Comparison of ENCODE assay signal across 8 cellular contexts in genomic region chr20:31968299-31969126, GRCh38. TPM values are rescaled to one million over a fixed set of nuclear protein-coding genes. Genes with fewer than 3 reads are reported as not detected.
DNase-seq lines count a peak whose midpoint lies in the region; ATAC-seq and TF ChIP-seq lines count a peak whose summit lies in the region.

No MANE protein-coding gene starts in this region.

- no peak overlapping the region for H3K27ac ChIP-seq in SJCRH30
- no peak overlapping the region for H3K27ac ChIP-seq in gastroesophageal sphincter
- H3K27ac ChIP-seq in neuronal stem cell (replicated peaks; ENCODE audit: low read length) = no peak overlapping the region

- no peak overlapping the region for H3K14ac ChIP-seq in neuronal stem cell (ENCODE audit: low read length)

- H3K27me3 ChIP-seq in BE2C = no peaks in the 10 kb centered on the region
- H3K27me3 ChIP-seq in HAP-1 (ENCODE audit: low read depth) = peaks cover 62% of the 10 kb centered on the region
- 0 out of 2 replicates have a peak, but pooled peaks cover 2% of the 10 kb centered on the region for H3K27me3 ChIP-seq in SJCRH30
- H3K27me3 ChIP-seq in gastroesophageal sphincter = peaks cover 86% of the 10 kb centered on the region
- H3K27me3 ChIP-seq in neuronal stem cell (ENCODE audit: control insufficient read depth in 3 of 3, insufficient read depth in 3 of 3, low read depth in 1 of 3, low read length in 3 of 3) = peaks cover 0 to 74% (median 12%) of the 10 kb centered on the region in 3 experiments

- no peak overlapping the region for H2BK15ac ChIP-seq in neuronal stem cell (ENCODE audit: low read length)

- no peak overlapping the region for H3K9ac ChIP-seq in neuronal stem cell (ENCODE audit: low read depth, low read length, poor library complexity)

- peak overlapping the region; percentile 45 for H3K23ac ChIP-seq in neuronal stem cell (ENCODE audit: low read depth, low read length, poor library complexity)

- H2BK5ac ChIP-seq in neuronal stem cell (ENCODE audit: low read length) = no peak overlapping the region

- TF ChIP-seq EP300 in gastroesophageal sphincter (IDR thresholded peaks at IDR 0.05) = no peak

- in situ Hi-C loops in HAP-1 (cut with MboI; ENCODE audit: low sequenced_read_pairs) = no loop called here

- H3K4me2 ChIP-seq in neuronal stem cell (ENCODE audit: insufficient read depth, low read length, poor library complexity, severe bottlenecking) = peak overlapping the region; percentile 88

- H3K36me3 ChIP-seq in BE2C = no peaks in the 10 kb centered on the region
- H3K36me3 ChIP-seq in HAP-1 (replicated peaks) = no peaks in the 10 kb centered on the region
- H3K36me3 ChIP-seq in SJCRH30 = no peaks in the 10 kb centered on the region
- H3K36me3 ChIP-seq in gastroesophageal sphincter = no peaks in the 10 kb centered on the region
- no peaks in the 10 kb centered on the region for H3K36me3 ChIP-seq in neuronal stem cell (replicated peaks in 1 of 2; ENCODE audit: control insufficient read depth in 2 of 2, insufficient read depth in 2 of 2, low read length in 2 of 2)

- no peak overlapping the region for H4K8ac ChIP-seq in neuronal stem cell (ENCODE audit: low read depth, low read length)

- no peak overlapping the region for H3K4ac ChIP-seq in neuronal stem cell (ENCODE audit: low read length)

- H4K91ac ChIP-seq in neuronal stem cell (ENCODE audit: low read depth, low read length, poor library complexity) = no peak overlapping the region

- TF ChIP-seq CTCF in BE2C (IDR thresholded peaks at IDR 0.05; ENCODE audit: low read depth, low read length) (no peak), gastroesophageal sphincter (IDR thresholded peaks at IDR 0.05) (no peak)

- H3K4me3 ChIP-seq in BE2C (ENCODE audit: low read depth, low read length) = peak overlapping the region; percentile 90
- peak overlapping the region; percentile 9; the same call in 1 of the 2 replicates for H3K4me3 ChIP-seq in HAP-1
- no peak overlapping the region for H3K4me3 ChIP-seq in SJCRH30
- peak overlapping the region in 1 of 2 donors; percentile 16 for H3K4me3 ChIP-seq in gastroesophageal sphincter
- peak overlapping the region; percentile 51 to 64 for H3K4me3 ChIP-seq in neuronal stem cell (ENCODE audit: low read length in 2 of 2)

- no peak overlapping the region for H2BK120ac ChIP-seq in neuronal stem cell (ENCODE audit: low read depth, low read length)

- DNase-seq in BE2C (peak; percentile 55), HAP-1 (ENCODE audit: low spot score in 2 of 2) (peak; percentile 46 to 91), SJCRH30 (peak; percentile 83 to 87), neuronal stem cell (ENCODE audit: low spot score) (peak; percentile 92), stromal cell of bone marrow (ENCODE audit: low read depth) (peak; percentile 17)
- DNase-seq in activated gamma-delta T cell treated with anti-CD3 and anti-CD28 coated beads, Interleukin-2, amount 50 U/mL, for 16 hours (ENCODE audit: low read depth) = peak; percentile 70

- no peak for TF ChIP-seq POLR2A in gastroesophageal sphincter (IDR thresholded peaks at IDR 0.05)

- WGBS in gastroesophageal sphincter (ENCODE audit: low coverage in 1 of 2), 2 donors = 0 to 3% methylated on average over 2 to 7 of the region's 56 CpGs
- WGBS in neuronal stem cell (ENCODE audit: extremely low coverage in 2 of 2, insufficient read length in 2 of 2, insufficient replicate concordance in 1 of 2), 2 donors = no CpG with 5 or more reads among the region's 56 CpGs

- H3K4me1 ChIP-seq in BE2C = peaks cover 14% of the 10 kb centered on the region
- H3K4me1 ChIP-seq in HAP-1 = no peaks in the 10 kb centered on the region
- H3K4me1 ChIP-seq in SJCRH30 = no peaks in the 10 kb centered on the region
- peaks cover 0 to 3% (median 0%) of the 10 kb centered on the region in 3 donors for H3K4me1 ChIP-seq in gastroesophageal sphincter
- peaks cover 4 to 6% of the 10 kb centered on the region in 2 donors for H3K4me1 ChIP-seq in neuronal stem cell (ENCODE audit: control insufficient read depth in 2 of 2, insufficient read depth in 1 of 2, low read depth in 1 of 2, low read length in 2 of 2)

- H2BK12ac ChIP-seq in neuronal stem cell (ENCODE audit: low read length) = no peak overlapping the region

- peak overlapping the region; percentile 77 for H2AFZ ChIP-seq in neuronal stem cell (ENCODE audit: low read length)

- peak; percentile 82 for ATAC-seq in gastroesophageal sphincter
- ATAC-seq in HG03565 (IDR thresholded peaks at IDR 0.05; ENCODE audit: unreplicated experiment) = no peak

- H3K9me3 ChIP-seq in BE2C = no peaks in the 10 kb centered on the region
- H3K9me3 ChIP-seq in HAP-1 = no peaks in the 10 kb centered on the region
- no peaks in the 10 kb centered on the region for H3K9me3 ChIP-seq in SJCRH30 (replicated peaks)
- H3K9me3 ChIP-seq in gastroesophageal sphincter = no peaks in the 10 kb centered on the region
- H3K9me3 ChIP-seq in neuronal stem cell (replicated peaks in 1 of 2; ENCODE audit: control insufficient read depth in 2 of 2, insufficient read depth in 1 of 2, low read depth in 1 of 2, low read length in 2 of 2) = no peaks in the 10 kb centered on the region

- no peak overlapping the region for H3K18ac ChIP-seq in neuronal stem cell (ENCODE audit: low read length)

- H2AK5ac ChIP-seq in neuronal stem cell (ENCODE audit: low read depth, low read length) = no peak overlapping the region

- no peaks in the 10 kb centered on the region for H3K79me1 ChIP-seq in neuronal stem cell (ENCODE audit: low read depth, low read length)

RNA-seq across cellular contexts. Expression of gene XKR7, which starts 0.6 kb away (rescaled TPM):
- 63.7 TPM for polyA plus RNA-seq in BE2C (2012; ENCODE audit: insufficient read depth, insufficient read length, low read depth)
- total RNA-seq in SJCRH30 (2014; rRNA removed; shearing (Covaris generic)) = 0.02 and 0.03 TPM in 2 replicates
- total RNA-seq in gastroesophageal sphincter = under 1 TPM in 2 of 4 donors, not detected in 2; 0.04 to 0.07 TPM
- polyA plus RNA-seq in neuronal stem cell (2013, experiment 1 of 2) = 0.06 TPM
- polyA plus RNA-seq in neuronal stem cell (2013, experiment 2 of 2) = 0.07 TPM

RNA-seq across cellular contexts. Expression of gene PDRG1, which starts 16.7 kb away (rescaled TPM):
- polyA plus RNA-seq in BE2C (2012; ENCODE audit: insufficient read depth, insufficient read length, low read depth) = 93.4 TPM
- total RNA-seq in SJCRH30 (2014; rRNA removed; shearing (Covaris generic)) = 23.9 and 24.0 TPM in 2 replicates
- total RNA-seq in gastroesophageal sphincter = 10 to 100 TPM; 10.5 to 11.2 (median 11.0) TPM
- polyA plus RNA-seq in neuronal stem cell (2013, experiment 1 of 2) = 20.2 TPM
- 20.3 TPM for polyA plus RNA-seq in neuronal stem cell (2013, experiment 2 of 2)

RNA-seq across cellular contexts. Expression of gene CCM2L, which starts 41.7 kb away (rescaled TPM):
- 1.3 TPM for polyA plus RNA-seq in BE2C (2012; ENCODE audit: insufficient read depth, insufficient read length, low read depth)
- total RNA-seq in SJCRH30 (2014; rRNA removed; shearing (Covaris generic)) = 0.71 and 1.2 TPM in 2 replicates
- 1 to 10 TPM; 3.0 to 9.3 (median 5.6) TPM for total RNA-seq in gastroesophageal sphincter
- polyA plus RNA-seq in neuronal stem cell (2013, experiment 1 of 2) = 1.4 TPM
- polyA plus RNA-seq in neuronal stem cell (2013, experiment 2 of 2) = 1.2 TPM

Comparison
In these comparisons a context has a peak if more than half of its experiments do, and no peak if none do; other contexts are left out.
1. DNase-seq: peak in every context shown above with its lines; median percentile 92 in neuronal stem cell; 85 in SJCRH30; 70 in activated gamma-delta T cell treated with anti-CD3 and anti-CD28 coated beads, Interleukin-2, amount 50 U/mL, for 16 hours; 68 in HAP-1; 55 in BE2C; 17 in stromal cell of bone marrow.